ENCODE assay signal across 9 cellular contexts in genomic region chr11:57131080-57131790, GRCh38. TPM values are rescaled to one million over a fixed set of nuclear protein-coding genes. Genes with fewer than 3 reads are reported as not detected.
A peak's percentile ranks its signal among the peaks of the same experiment; 100 is the strongest.
DNase-seq lines count a peak whose midpoint lies in the region; ATAC-seq and TF ChIP-seq lines count a peak whose summit lies in the region.
"Had no signal": no experiment of that assay in that cellular context is flagged by ENCODE, and none has a peak within 500 bp of the region (broad histone marks: within the 10 kb centered on the region; RNA-seq: fewer than 3 reads in every experiment).

No MANE protein-coding gene starts in this region.

- POLR2A ChIA-PET in BJ (lab: Charles Lee), result no interaction called here

- H3K4me1 ChIP-seq in KMS-11 (ENCODE audit: low read depth, poor library complexity, severe bottlenecking) (no peaks in the 10 kb centered on the region), mammary epithelial cell (ENCODE audit: insufficient read depth, low read length) (no peaks in the 10 kb centered on the region), lower lobe of right lung (no peaks in the 10 kb centered on the region)

- H3K4me3 ChIP-seq in BJ (ENCODE audit: low read depth, low read length), result no peak overlapping the region
- no peak overlapping the region for H3K4me3 ChIP-seq in KMS-11 (IDR thresholded peaks at IDR 0.05; ENCODE audit: insufficient read depth, low read depth, low read length)
- H3K4me3 ChIP-seq in mammary epithelial cell (replicated peaks in 1 of 3; ENCODE audit: insufficient read depth in 1 of 3, low read depth in 2 of 3, low read length in 3 of 3), result no peak overlapping the region
- no peak overlapping the region for H3K4me3 ChIP-seq in lower lobe of right lung

- in situ Hi-C loops in mammary epithelial cell (cut with MboI; ENCODE audit: low sequenced_read_pairs in 2 of 2), result loop anchor here (5.0 to 25.0 kb wide), 4 partner anchors 111 to 294 kb away; no protein-coding TSS in a partner anchor

- H3K4me2 ChIP-seq in KMS-11 (no peak overlapping the region), mammary epithelial cell (ENCODE audit: insufficient read depth, low read depth, low read length) (no peak overlapping the region)

- dilution Hi-C loops in mammary epithelial cell (cut with HindIII; ENCODE audit: low sequenced_read_pairs), result loop anchor here (5.0 kb wide), 1 partner anchor 101 kb away; no protein-coding TSS in a partner anchor

- H3K27ac ChIP-seq in KMS-11 (no peak overlapping the region), mammary epithelial cell (ENCODE audit: insufficient read depth, low read depth, low read length) (no peak overlapping the region), lower lobe of right lung (no peak overlapping the region)

- intact Hi-C loops in mammary epithelial cell (cut with micrococcal nuclease), result loop anchor here (1.0 to 5.0 kb wide), 6 partner anchors 118 to 290 kb away; partner anchors contain the start of gene TNKS1BP1
- intact Hi-C loops in lower lobe of right lung (cut with DNase I), result no loop called here

- BruUV-seq in mammary epithelial cell (replicated peaks; lab: Mats Ljungman, UMichigan), result no TSS peak

- H3K79me2 ChIP-seq in KMS-11 (ENCODE audit: insufficient read depth, low read depth) (no peaks in the 10 kb centered on the region), mammary epithelial cell (ENCODE audit: insufficient read depth, low read length) (no peaks in the 10 kb centered on the region)

- no peaks in the 10 kb centered on the region for H3K9me3 ChIP-seq in mammary epithelial cell (replicated peaks; ENCODE audit: insufficient read depth, low read length)
- H3K9me3 ChIP-seq in lower lobe of right lung, result no peaks in the 10 kb centered on the region

- H3K9ac ChIP-seq in KMS-11 (no peak overlapping the region), mammary epithelial cell (ENCODE audit: insufficient read depth, low read length) (no peak overlapping the region)

- H4K20me1 ChIP-seq in KMS-11 (ENCODE audit: insufficient read depth) (no peaks in the 10 kb centered on the region), mammary epithelial cell (ENCODE audit: insufficient read depth, low read length) (no peaks in the 10 kb centered on the region)

- H3K27me3 ChIP-seq in BJ (ENCODE audit: control insufficient read depth, insufficient read depth, low read length) (peaks cover 4% of the 10 kb centered on the region; the same call in 1 of the 2 replicates), KMS-11 (ENCODE audit: insufficient read depth, low read depth) (no peaks in the 10 kb centered on the region), mammary epithelial cell (ENCODE audit: insufficient read depth, low read length) (no peaks in the 10 kb centered on the region), lower lobe of right lung (ENCODE audit: low read depth) (no peaks in the 10 kb centered on the region)

- WGBS in mammary epithelial cell (ENCODE audit: low coverage, missing lambda C conversion rate), result 67% methylated on average over 7 of the region's 8 CpGs

- peak; percentile 65 to 69 for ATAC-seq in lower lobe of right lung
- no peak for ATAC-seq in HG02981 (IDR thresholded peaks at IDR 0.05; ENCODE audit: unreplicated experiment)
- ATAC-seq in GM21619 (IDR thresholded peaks at IDR 0.05; ENCODE audit: unreplicated experiment), result no peak
- ATAC-seq in GM18907 (IDR thresholded peaks at IDR 0.05; ENCODE audit: unreplicated experiment), result no peak
- ATAC-seq in GM18867 (IDR thresholded peaks at IDR 0.05; ENCODE audit: unreplicated experiment), result no peak

- no peaks in the 10 kb centered on the region for H3K36me3 ChIP-seq in BJ (ENCODE audit: control insufficient read depth, insufficient read depth, low read length)
- H3K36me3 ChIP-seq in KMS-11 (ENCODE audit: insufficient read depth), result no peaks in the 10 kb centered on the region
- no peaks in the 10 kb centered on the region for H3K36me3 ChIP-seq in mammary epithelial cell (ENCODE audit: insufficient read depth, low read length)
- H3K36me3 ChIP-seq in lower lobe of right lung, result no peaks in the 10 kb centered on the region

- CTCF ChIA-PET in BJ (lab: Yijun Ruan, JAX), result interaction anchor here (1.2 to 6.0 kb wide), 6 partner anchors 14 to 290 kb away, joined by 3 to 72 read pairs (median 4); no protein-coding TSS in a partner anchor
- CTCF ChIA-PET in mammary epithelial cell (lab: Charles Lee; ENCODE audit: low non-redundant PET), result interaction anchor here (1.6 kb wide), 1 partner anchor 118 kb away, joined by 56 read pairs; no protein-coding TSS in a partner anchor

- H2AFZ ChIP-seq in KMS-11 (ENCODE audit: low read depth) (no peak overlapping the region), mammary epithelial cell (ENCODE audit: low read depth, low read length) (no peak overlapping the region)

- TF ChIP-seq CTCF in BJ (IDR thresholded peaks at IDR 0.05; ENCODE audit: insufficient read depth, low read depth, low read length), result peak; percentile 55
- 0 out of 2 replicates have a peak, but pooled peaks have one; percentile 14 for TF ChIP-seq CTCF in KMS-11 (conservative IDR thresholded peaks at IDR 0.05; ENCODE audit: low read depth, low read length)
- peak; percentile 78 to 93 for TF ChIP-seq CTCF in mammary epithelial cell (conservative IDR thresholded peaks at IDR 0.05 in 1 of 2, IDR thresholded peaks at IDR 0.05 in 1 of 2; ENCODE audit: extremely low read depth in 1 of 2, insufficient read depth in 1 of 2, low read depth in 1 of 2, low read length in 2 of 2)
- peak; percentile 55 for TF ChIP-seq CTCF in lower lobe of right lung (IDR thresholded peaks at IDR 0.05)

- DNase-seq in BJ (ENCODE audit: low read depth) (no peak), mammary epithelial cell (peak; percentile 39), lower lobe of right lung (no peak)

RNA-seq across cellular contexts. Expression of gene LRRC55, which starts 50.5 kb away (rescaled TPM):
- polyA plus RNA-seq in BJ (2011; rRNA removed), result not detected in 2 replicates
- polyA minus RNA-seq in BJ (2011; rRNA and poly(A)+ RNA removed), result not detected in 2 replicates
- not detected for total RNA-seq in mammary epithelial cell
- not detected for polyA plus RNA-seq in mammary epithelial cell
- polyA minus RNA-seq in mammary epithelial cell, result not detected
- total RNA-seq in lower lobe of right lung, result 0.12 TPM
- total RNA-seq: activated naive CD4-positive, alpha-beta T cell treated with anti-CD3 and anti-CD28 coated beads, Interleukin-2, amount 50 U/mL, for 72 hours had no signal

Comparison
In these comparisons a context has a peak if more than half of its experiments do, and no peak if none do; other contexts are left out.
1. CTCF ChIP-seq: peak in every context shown above with its lines; median percentile 86 in mammary epithelial cell; 55 in BJ; 55 in lower lobe of right lung; 14 in KMS-11.
2. ATAC-seq: peak in lower lobe of right lung (2 of 2); none in HG02981 (single experiment), GM21619 (single experiment), GM18907 (single experiment) and GM18867 (single experiment).